Comparison of ENCODE assay signal across 10 cellular contexts in genomic region chr3:14803101-14803980, GRCh38. TPM values are rescaled to one million over a fixed set of nuclear protein-coding genes. Genes with fewer than 3 reads are reported as not detected.
DNase-seq lines count a peak whose midpoint lies in the region; TF ChIP-seq lines count a peak whose summit lies in the region.
"Had no signal": no experiment of that assay in that cellular context is flagged by ENCODE, and none has a peak within 500 bp of the region (broad histone marks: within the 10 kb centered on the region; RNA-seq: fewer than 3 reads in every experiment).

No MANE protein-coding gene starts in this region.

- no peak for TF ChIP-seq CTCF in osteoblast (IDR thresholded peaks at IDR 0.05; ENCODE audit: extremely low read depth, low read depth, low read length)

- no peak overlapping the region for H2AFZ ChIP-seq in osteoblast (ENCODE audit: low read length)

- intact Hi-C loops in activated CD4-positive, alpha-beta T cell treated with anti-CD3 and anti-CD28 coated beads, Interleukin-2, amount 10 ng/mL, durations not matched to agents 24 days and 14 days (cut with micrococcal nuclease): no loop called here

- H3K9me3 ChIP-seq in subcutaneous abdominal adipose tissue (ENCODE audit: control insufficient read depth in 5 of 5, low read length in 5 of 5): no peaks in the 10 kb centered on the region
- no peaks in the 10 kb centered on the region for H3K9me3 ChIP-seq in osteoblast (ENCODE audit: low read depth, low read length)

- H3K36me3 ChIP-seq in subcutaneous abdominal adipose tissue (ENCODE audit: control insufficient read depth in 5 of 5, insufficient read depth in 5 of 5, low read length in 5 of 5) (no peaks in the 10 kb centered on the region), osteoblast (ENCODE audit: insufficient read depth, low read length) (no peaks in the 10 kb centered on the region)

- no peaks in the 10 kb centered on the region for H3K79me2 ChIP-seq in osteoblast (ENCODE audit: insufficient read depth, low read length)

- H3K9ac ChIP-seq in subcutaneous abdominal adipose tissue (ENCODE audit: low read length in 5 of 5): no peak overlapping the region

- DNase-seq in activated CD4-positive, alpha-beta T cell treated with anti-CD3 and anti-CD28 coated beads, Interleukin-2, amount 50 U/mL, for 48 hours: peak; percentile 3 to 5
- DNase-seq in activated CD4-positive, alpha-beta T cell treated with anti-CD3 and anti-CD28 coated beads, Interleukin-2, amount 10 ng/mL, durations not matched to agents 24 days and 14 days: no peak
- DNase-seq in activated naive CD8-positive, alpha-beta T cell treated with anti-CD3 and anti-CD28 coated beads for 36 hours: peak; percentile 17
- DNase-seq in islet precursor cell (peak; percentile 50), COLO829 (ENCODE audit: low spot score) (no peak), osteoblast (ENCODE audit: insufficient read length, low spot score, missing footprints) (no peak), cortex of kidney (lab: John Stamatoyannopoulos, UW) (no peak)
- DNase-seq: activated gamma-delta T cell treated with Interleukin-2 at 50 U/mL for 16 hours, erythroblast had no signal

- peaks cover 28% of the 10 kb centered on the region for H3K27me3 Mint-ChIP-seq in activated CD4-positive, alpha-beta T cell treated with anti-CD3 and anti-CD28 coated beads, Interleukin-2, amount 10 ng/mL, durations not matched to agents 24 days and 14 days
- H3K27me3 Mint-ChIP-seq in activated naive CD8-positive, alpha-beta T cell treated with anti-CD3 and anti-CD28 coated beads for 36 hours: peaks cover 10% of the 10 kb centered on the region

- peak overlapping the region; percentile 76 for H3K27ac ChIP-seq in subcutaneous abdominal adipose tissue (ENCODE audit: low read depth, low read length)
- H3K27ac ChIP-seq in osteoblast (ENCODE audit: low read depth, low read length): no peak overlapping the region

- H3K4me1 Mint-ChIP-seq in activated CD4-positive, alpha-beta T cell treated with anti-CD3 and anti-CD28 coated beads, Interleukin-2, amount 10 ng/mL, durations not matched to agents 24 days and 14 days: peaks cover 14% of the 10 kb centered on the region
- H3K4me1 Mint-ChIP-seq in activated naive CD8-positive, alpha-beta T cell treated with anti-CD3 and anti-CD28 coated beads for 36 hours: peaks cover 15% of the 10 kb centered on the region

- no peaks in the 10 kb centered on the region for H3K9me3 Mint-ChIP-seq in activated CD4-positive, alpha-beta T cell treated with anti-CD3 and anti-CD28 coated beads, Interleukin-2, amount 10 ng/mL, durations not matched to agents 24 days and 14 days
- peaks cover 1% of the 10 kb centered on the region for H3K9me3 Mint-ChIP-seq in activated naive CD8-positive, alpha-beta T cell treated with anti-CD3 and anti-CD28 coated beads for 36 hours

- no peaks in the 10 kb centered on the region for H4K20me1 ChIP-seq in osteoblast (ENCODE audit: insufficient read depth, low read length)

- H3K4me3 ChIP-seq in subcutaneous abdominal adipose tissue (ENCODE audit: low read depth in 1 of 5, low read length in 5 of 5) (peak overlapping the region in 2 of 5 donors; percentile 19 to 22), osteoblast (ENCODE audit: insufficient read depth, low read length) (no peak overlapping the region)

- no peak overlapping the region for H3K4me3 Mint-ChIP-seq in activated CD4-positive, alpha-beta T cell treated with anti-CD3 and anti-CD28 coated beads, Interleukin-2, amount 10 ng/mL, durations not matched to agents 24 days and 14 days
- no peak overlapping the region for H3K4me3 Mint-ChIP-seq in activated naive CD8-positive, alpha-beta T cell treated with anti-CD3 and anti-CD28 coated beads for 36 hours

- H3K27me3 ChIP-seq in subcutaneous abdominal adipose tissue (ENCODE audit: control insufficient read depth in 5 of 5, insufficient read depth in 4 of 5, low read length in 5 of 5) (peaks cover 0 to 3% (median 0%) of the 10 kb centered on the region in 5 donors), osteoblast (ENCODE audit: insufficient read depth, low read length) (no peaks in the 10 kb centered on the region)

- peaks cover 9 to 68% (median 36%) of the 10 kb centered on the region in 5 donors for H3K4me1 ChIP-seq in subcutaneous abdominal adipose tissue (ENCODE audit: control insufficient read depth in 5 of 5, insufficient read depth in 5 of 5, low read length in 5 of 5)
- no peaks in the 10 kb centered on the region for H3K4me1 ChIP-seq in osteoblast (ENCODE audit: insufficient read depth, low read length)

- no peak overlapping the region for H3K4me2 ChIP-seq in osteoblast (ENCODE audit: insufficient read depth, low read length)

- H3K27ac Mint-ChIP-seq in activated CD4-positive, alpha-beta T cell treated with anti-CD3 and anti-CD28 coated beads, Interleukin-2, amount 10 ng/mL, durations not matched to agents 24 days and 14 days: no peak overlapping the region
- no peak overlapping the region for H3K27ac Mint-ChIP-seq in activated naive CD8-positive, alpha-beta T cell treated with anti-CD3 and anti-CD28 coated beads for 36 hours

- no peaks in the 10 kb centered on the region for H3K36me3 Mint-ChIP-seq in activated CD4-positive, alpha-beta T cell treated with anti-CD3 and anti-CD28 coated beads, Interleukin-2, amount 10 ng/mL, durations not matched to agents 24 days and 14 days (ENCODE audit: low read depth)
- H3K36me3 Mint-ChIP-seq in activated naive CD8-positive, alpha-beta T cell treated with anti-CD3 and anti-CD28 coated beads for 36 hours: no peaks in the 10 kb centered on the region

RNA-seq across cellular contexts. Expression of gene FGD5, which starts 15.4 kb away (rescaled TPM):
- 0.14 TPM in 1 of 2 replicates, not detected in the other for total RNA-seq in activated CD4-positive, alpha-beta T cell treated with anti-CD3 and anti-CD28 coated beads, Interleukin-2, amount 10 ng/mL, durations not matched to agents 24 days and 14 days
- total RNA-seq in activated naive CD8-positive, alpha-beta T cell treated with anti-CD3 and anti-CD28 coated beads for 36 hours: under 1 TPM; 0.22 to 0.27 TPM
- under 0.01 TPM in 2 replicates for total RNA-seq in osteoblast

Comparison
In these comparisons a context has a peak if more than half of its experiments do, and no peak if none do; other contexts are left out.
1. DNase-seq: peak in activated CD4-positive, alpha-beta T cell treated with anti-CD3 and anti-CD28 coated beads, Interleukin-2, amount 50 U/mL, for 48 hours (2 of 2), activated naive CD8-positive, alpha-beta T cell treated with anti-CD3 and anti-CD28 coated beads for 36 hours (single experiment) and islet precursor cell (single experiment); none in activated CD4-positive, alpha-beta T cell treated with anti-CD3 and anti-CD28 coated beads, Interleukin-2, amount 10 ng/mL, durations not matched to agents 24 days and 14 days (single experiment), COLO829 (single experiment), osteoblast (single experiment) and cortex of kidney (single experiment).